Comparison of ENCODE assay signal across 8 cellular contexts in genomic region chr19:797528-798414, GRCh38. TPM values are rescaled to one million over a fixed set of nuclear protein-coding genes. Genes with fewer than 3 reads are reported as not detected.
DNase-seq lines count a peak whose midpoint lies in the region; ATAC-seq and TF ChIP-seq lines count a peak whose summit lies in the region.

No MANE protein-coding gene starts in this region.

- peak overlapping the region; percentile 92 to 97 for H3K9ac ChIP-seq in colonic mucosa (ENCODE audit: low read depth in 2 of 2, low read length in 2 of 2)

- peaks cover 28% of the 10 kb centered on the region for H3K4me1 ChIP-seq in colonic mucosa

- intact Hi-C loops in colonic mucosa (cut with DNase I), result no loop called here

- CTCF ChIA-PET in AG04450 (lab: Charles Lee), result interaction anchor here (2.2 kb wide), 1 partner anchor 27 kb away, joined by 9 read pairs; no protein-coding TSS in a partner anchor

- no peaks in the 10 kb centered on the region for H3K27me3 ChIP-seq in AG04450 (ENCODE audit: control insufficient read depth, insufficient read depth, low read length)
- no peaks in the 10 kb centered on the region for H3K27me3 ChIP-seq in colonic mucosa

- H3K27ac ChIP-seq in AG04450 (ENCODE audit: low read depth, low read length), result peak overlapping the region; percentile 70
- peak overlapping the region; percentile 96 for H3K27ac ChIP-seq in colonic mucosa

- TF ChIP-seq CTCF in AG04450 (IDR thresholded peaks at IDR 0.05; ENCODE audit: low read depth, low read length) (no peak), colonic mucosa (IDR thresholded peaks at IDR 0.05) (no peak)

- H3K9me3 ChIP-seq in AG04450 (ENCODE audit: control insufficient read depth, insufficient read depth, low read length), result no peaks in the 10 kb centered on the region; the same call in 1 of the 2 replicates
- no peaks in the 10 kb centered on the region for H3K9me3 ChIP-seq in colonic mucosa

- peaks cover 3% of the 10 kb centered on the region for H3K36me3 ChIP-seq in colonic mucosa

- H3K4me3 ChIP-seq in AG04450 (ENCODE audit: low read depth, low read length) (peak overlapping the region; percentile 90), colonic mucosa (peak overlapping the region; percentile 79)

- POLR2A ChIA-PET in AG04450 (lab: Yijun Ruan, JAX), result interaction anchor here (0.9 to 2.3 kb wide), 3 partner anchors 14 to 19 kb away, joined by 3 to 11 read pairs (median 5); no protein-coding TSS in a partner anchor

- ATAC-seq in GM18909 (IDR thresholded peaks at IDR 0.05; ENCODE audit: poor library complexity, unreplicated experiment) (peak; percentile 47), HG03175 (IDR thresholded peaks at IDR 0.05; ENCODE audit: unreplicated experiment) (peak; percentile 40), left lobe of liver (peak; percentile 54)

- DNase-seq in AG04450 (ENCODE audit: low read depth, low spot score) (peak; percentile 66), NCI-H345 treated with DMSO at 0.1 percent for 48 hours (lab: John Stamatoyannopoulos, UW; ENCODE audit: unreplicated experiment) (peak; percentile 72), colonic mucosa (peak; percentile 91), left lobe of liver (ENCODE audit: low spot score) (peak; percentile 95)
- DNase-seq in activated CD4-positive, alpha-beta T cell treated with anti-CD3 and anti-CD28 coated beads for 48 hours, result peak; percentile 93
- DNase-seq in stimulated activated CD4-positive, alpha-beta T cell treated with anti-CD3 and anti-CD28 coated beads, Interleukin-1b, Interleukin-23, amount 100 ng/mL, for 48 hours, result peak; percentile 90

RNA-seq across cellular contexts. Expression of gene PTBP1, which starts 0.5 kb away (rescaled TPM):
- polyA plus RNA-seq in AG04450 (2011; rRNA removed), result 141 and 216 TPM in 2 replicates
- 159 and 225 TPM in 2 replicates for polyA minus RNA-seq in AG04450 (2011; rRNA and poly(A)+ RNA removed)
- total RNA-seq in colonic mucosa, result 100 to 1,000 TPM; 284 to 457 TPM
- 115 TPM for total RNA-seq in left lobe of liver

RNA-seq across cellular contexts. Expression of gene PLPPR3, which starts 24.0 kb away (rescaled TPM):
- 1.3 and 2.2 TPM in 2 replicates for polyA plus RNA-seq in AG04450 (2011; rRNA removed)
- 1.6 and 2.1 TPM in 2 replicates for polyA minus RNA-seq in AG04450 (2011; rRNA and poly(A)+ RNA removed)
- total RNA-seq in colonic mucosa, result under 1 TPM in 1 of 2 donors, not detected in 1; 0.22 TPM
- total RNA-seq in left lobe of liver, result not detected

RNA-seq across cellular contexts. Expression of gene AZU1, which starts 29.9 kb away (rescaled TPM):
- 0.04 TPM in 1 of 2 replicates, not detected in the other for polyA plus RNA-seq in AG04450 (2011; rRNA removed)
- polyA minus RNA-seq in AG04450 (2011; rRNA and poly(A)+ RNA removed), result not detected in 2 replicates
- total RNA-seq in colonic mucosa (under 1 TPM in 1 of 2 donors, not detected in 1; 0.27 TPM), left lobe of liver (0.60 TPM)

RNA-seq across cellular contexts. Expression of gene PRTN3, which starts 43.0 kb away (rescaled TPM):
- polyA plus RNA-seq in AG04450 (2011; rRNA removed), result not detected in 2 replicates
- not detected in 2 replicates for polyA minus RNA-seq in AG04450 (2011; rRNA and poly(A)+ RNA removed)
- total RNA-seq in colonic mucosa, result not detected
- total RNA-seq in left lobe of liver, result 0.23 TPM

RNA-seq across cellular contexts. Expression of gene MISP, which starts 46.9 kb away (rescaled TPM):
- polyA plus RNA-seq in AG04450 (2011; rRNA removed), result 0.07 and 0.09 TPM in 2 replicates
- 0.18 TPM in 1 of 2 replicates, not detected in the other for polyA minus RNA-seq in AG04450 (2011; rRNA and poly(A)+ RNA removed)
- 100 to 1,000 TPM; 285 to 320 TPM for total RNA-seq in colonic mucosa
- 0.18 TPM for total RNA-seq in left lobe of liver

Comparison
In these comparisons a context has a peak if more than half of its experiments do, and no peak if none do; other contexts are left out.
1. Peak in every context shown above with its lines: DNase-seq, ATAC-seq, H3K4me3 ChIP-seq and H3K27ac ChIP-seq.